Comparison of ENCODE assay signal across 8 cellular contexts in genomic region chr1:205749826-205750682, GRCh38. TPM values are rescaled to one million over a fixed set of nuclear protein-coding genes. Genes with fewer than 3 reads are reported as not detected.
DNase-seq lines count a peak whose midpoint lies in the region; ATAC-seq, FAIRE-seq and TF ChIP-seq lines count a peak whose summit lies in the region.

Gene NUCKS1, minus strand, starts transcription at chr1:205750182. Its CDS starts 209 bp downstream, at chr1:205749973.

- no peak for TF ChIP-seq POLR2A in endothelial cell of umbilical vein (IDR thresholded peaks at IDR 0.05; ENCODE audit: low read depth, low read length)

- H3K4me1 ChIP-seq in OCI-LY7 (ENCODE audit: insufficient read depth, low read length, poor library complexity, severe bottlenecking) (peaks cover 38% of the 10 kb centered on the region), endothelial cell of umbilical vein (ENCODE audit: control insufficient read depth, extremely low read depth, insufficient read depth, low read length) (peaks cover 28% of the 10 kb centered on the region)

- CTCF ChIA-PET in OCI-LY7 (lab: Charles Lee; ENCODE audit: unreplicated experiment), result interaction anchor here (0.6 kb wide), 1 partner anchor 156 kb away, joined by 4 read pairs; no protein-coding TSS in a partner anchor
- CTCF ChIA-PET in endothelial cell of umbilical vein (lab: Charles Lee), result interaction anchor here (0.6 to 2.5 kb wide), 6 partner anchors 10 to 227 kb away, joined by 3 to 12 read pairs (median 7); partner anchors contain the start of gene RAB29

- peaks cover 49% of the 10 kb centered on the region for H3K79me2 ChIP-seq in OCI-LY7 (ENCODE audit: insufficient read depth, low read depth, low read length)
- H3K79me2 ChIP-seq in endothelial cell of umbilical vein (ENCODE audit: control insufficient read depth, insufficient read depth, low read length), result peaks cover 44% of the 10 kb centered on the region

- H3K36me3 ChIP-seq in OCI-LY7 (ENCODE audit: insufficient read depth, low read length) (peaks cover 41% of the 10 kb centered on the region), endothelial cell of umbilical vein (ENCODE audit: control insufficient read depth in 2 of 2, extremely low read depth in 1 of 2, insufficient read depth in 2 of 2, low read length in 2 of 2) (no peaks in the 10 kb centered on the region)

- no TSS peak for BruUV-seq in OCI-LY7 (replicated peaks; lab: Mats Ljungman, UMichigan)
- no TSS peak for BruUV-seq in endothelial cell of umbilical vein (replicated peaks; lab: Mats Ljungman, UMichigan)

- peak; percentile 86 for ATAC-seq in GM21526 (IDR thresholded peaks at IDR 0.05; ENCODE audit: low FRiP score, unreplicated experiment)

- POLR2A ChIA-PET in OCI-LY7 (lab: Charles Lee) (interaction anchor here (1.4 kb wide), 1 partner anchor 16 kb away, joined by 4 read pairs; no protein-coding TSS in a partner anchor), endothelial cell of umbilical vein (lab: Charles Lee) (no interaction called here)

- peak within 1 kb of the TSS; percentile 98 for H2AFZ ChIP-seq in OCI-LY7 (ENCODE audit: low read length)
- H2AFZ ChIP-seq in endothelial cell of umbilical vein (ENCODE audit: low read depth, low read length), result peak within 1 kb of the TSS; percentile 75

- peak; percentile 68 for DNase-seq in D721Med (ENCODE audit: insufficient read length, low spot score)
- DNase-seq in HuH-7.5 (ENCODE audit: low spot score), result peak; percentile 68
- peak; percentile 100 for DNase-seq in OCI-LY7 (ENCODE audit: low spot score)
- DNase-seq in activated T-cell treated with anti-CD3 and anti-CD28 coated beads for 1 hour (ENCODE audit: low read depth), result peak; percentile 90
- peak; percentile 98 for DNase-seq in endothelial cell of umbilical vein (ENCODE audit: low read depth, low spot score)
- peak; percentile 98 for DNase-seq in midbrain (lab: John Stamatoyannopoulos, UW)
- peak; percentile 86 to 93 for DNase-seq in stimulated activated CD8-positive, alpha-beta memory T cell treated with anti-CD3 and anti-CD28 coated beads, Interleukin-2, amount 100 ng/mL, for 1 hour (ENCODE audit: low read depth in 2 of 2)

- intact Hi-C loops in OCI-LY7 (cut with micrococcal nuclease; ENCODE audit: unreplicated experiment), result loop anchor here (5.0 kb wide), 1 partner anchor 292 kb away; no protein-coding TSS in a partner anchor
- intact Hi-C loops in endothelial cell of umbilical vein (cut with micrococcal nuclease), result loop anchor here (1.0 kb wide), 2 partner anchors 25 to 63 kb away; partner anchors contain the start of genes RAB29 and SLC41A1

- peaks cover 4 to 12% of the 10 kb centered on the region in 2 experiments for H3K27me3 ChIP-seq in endothelial cell of umbilical vein (ENCODE audit: control insufficient read depth in 2 of 2, insufficient read depth in 2 of 2, low read length in 2 of 2)

- H4K20me1 ChIP-seq in OCI-LY7 (ENCODE audit: insufficient read depth, low read length) (peaks cover 36% of the 10 kb centered on the region), endothelial cell of umbilical vein (replicated peaks; ENCODE audit: control insufficient read depth, extremely low read depth, insufficient read depth, low read length) (no peaks in the 10 kb centered on the region)

- H3K4me3 ChIP-seq in OCI-LY7 (ENCODE audit: low read depth, low read length, poor library complexity, severe bottlenecking), result peak within 1 kb of the TSS; percentile 95
- H3K4me3 ChIP-seq in endothelial cell of umbilical vein (replicated peaks in 1 of 3; ENCODE audit: insufficient read depth in 1 of 3, low read depth in 1 of 3, low read length in 3 of 3), result peak within 1 kb of the TSS; percentile 64 to 86 (median 77)

- peak within 1 kb of the TSS; percentile 86 for H3K27ac ChIP-seq in OCI-LY7 (ENCODE audit: low read depth, low read length, poor library complexity, severe bottlenecking)
- H3K27ac ChIP-seq in endothelial cell of umbilical vein (ENCODE audit: insufficient read depth, low read depth, low read length), result peak within 1 kb of the TSS; percentile 97

- no peaks in the 10 kb centered on the region for H3K9me2 ChIP-seq in OCI-LY7 (ENCODE audit: insufficient read depth, low read length)

- no peaks in the 10 kb centered on the region for H3K9me1 ChIP-seq in endothelial cell of umbilical vein (replicated peaks; ENCODE audit: control insufficient read depth, extremely low read depth, insufficient read depth, low read length)

- FAIRE-seq in D721Med (lab: Jason Lieb, UNC), result peak; percentile 94
- FAIRE-seq in endothelial cell of umbilical vein (lab: Jason Lieb, UNC), result peak; percentile 97

- H3K4me2 ChIP-seq in OCI-LY7 (ENCODE audit: low read length) (peak within 1 kb of the TSS; percentile 87), endothelial cell of umbilical vein (ENCODE audit: insufficient read depth, low read length) (peak within 1 kb of the TSS; percentile 96)

- TF ChIP-seq CTCF in D721Med (IDR thresholded peaks at IDR 0.05; ENCODE audit: insufficient read depth, missing control alignments) (no peak), OCI-LY7 (conservative IDR thresholded peaks at IDR 0.05; ENCODE audit: low read length) (no peak), endothelial cell of umbilical vein (IDR thresholded peaks at IDR 0.05; ENCODE audit: extremely low read depth in 1 of 2, insufficient read depth in 1 of 2, low read depth in 1 of 2, low read length in 2 of 2) (no peak)

- peak within 1 kb of the TSS; percentile 91 for H3K9ac ChIP-seq in endothelial cell of umbilical vein (replicated peaks; ENCODE audit: extremely low read depth, insufficient read depth, low read length)

- H3K9me3 ChIP-seq in OCI-LY7 (ENCODE audit: low read length) (no peaks in the 10 kb centered on the region), endothelial cell of umbilical vein (replicated peaks; ENCODE audit: control insufficient read depth, insufficient read depth, low read length) (no peaks in the 10 kb centered on the region)

- dilution Hi-C loops in endothelial cell of umbilical vein (cut with MboI; ENCODE audit: extremely low pct_ligation_motif_present, low sequenced_read_pairs), result no loop called here

TF ChIP-seq in endothelial cell of umbilical vein, 7 proteins besides CTCF, POLR2A, EP300 and RAD21:
- no peak for TF ChIP-seq EZH2 (IDR thresholded peaks at IDR 0.05; ENCODE audit: borderline replicate concordance, low read depth, low read length, severe bottlenecking)
TF ChIP-seq in endothelial cell of umbilical vein: peak in this region for 0.

RNA-seq across cellular contexts. Expression of gene NUCKS1, which starts in this region (rescaled TPM):
- total RNA-seq in OCI-LY7 (2014; rRNA removed; shearing (Covaris generic)), result 152 and 238 TPM in 2 replicates
- total RNA-seq in OCI-LY7 (2022), result 287 and 301 TPM in 2 replicates
- 282 and 288 TPM in 2 replicates for total RNA-seq in endothelial cell of umbilical vein
- 40.2 and 53.7 TPM in 2 replicates for polyA plus RNA-seq in endothelial cell of umbilical vein
- 46.4 and 48.7 TPM in 2 replicates for polyA plus RNA-seq in endothelial cell of umbilical vein (2011; cell fraction: cytosol; rRNA removed)
- 24.7 and 36.7 TPM in 2 replicates for polyA plus RNA-seq in endothelial cell of umbilical vein (2011; cell fraction: nucleus; rRNA removed)
- polyA plus RNA-seq in endothelial cell of umbilical vein (2012), result 57.5 and 91.8 TPM in 2 replicates
- polyA minus RNA-seq in endothelial cell of umbilical vein, result 167 and 205 TPM in 2 replicates
- 89.5 TPM for polyA minus RNA-seq in endothelial cell of umbilical vein (2011; cell fraction: cytosol; rRNA and poly(A)+ RNA removed)
- polyA minus RNA-seq in endothelial cell of umbilical vein (2011; cell fraction: nucleus; rRNA and poly(A)+ RNA removed), result 48.1 and 82.6 TPM in 2 replicates

Comparison
In these comparisons a context has a peak if more than half of its experiments do, and no peak if none do; other contexts are left out.
1. Peak in every context shown above with its lines: DNase-seq, ATAC-seq, H3K4me3 ChIP-seq and H3K27ac ChIP-seq.